Comparison of ENCODE assay signal across 1 cellular context in the genomic region with DNA sequence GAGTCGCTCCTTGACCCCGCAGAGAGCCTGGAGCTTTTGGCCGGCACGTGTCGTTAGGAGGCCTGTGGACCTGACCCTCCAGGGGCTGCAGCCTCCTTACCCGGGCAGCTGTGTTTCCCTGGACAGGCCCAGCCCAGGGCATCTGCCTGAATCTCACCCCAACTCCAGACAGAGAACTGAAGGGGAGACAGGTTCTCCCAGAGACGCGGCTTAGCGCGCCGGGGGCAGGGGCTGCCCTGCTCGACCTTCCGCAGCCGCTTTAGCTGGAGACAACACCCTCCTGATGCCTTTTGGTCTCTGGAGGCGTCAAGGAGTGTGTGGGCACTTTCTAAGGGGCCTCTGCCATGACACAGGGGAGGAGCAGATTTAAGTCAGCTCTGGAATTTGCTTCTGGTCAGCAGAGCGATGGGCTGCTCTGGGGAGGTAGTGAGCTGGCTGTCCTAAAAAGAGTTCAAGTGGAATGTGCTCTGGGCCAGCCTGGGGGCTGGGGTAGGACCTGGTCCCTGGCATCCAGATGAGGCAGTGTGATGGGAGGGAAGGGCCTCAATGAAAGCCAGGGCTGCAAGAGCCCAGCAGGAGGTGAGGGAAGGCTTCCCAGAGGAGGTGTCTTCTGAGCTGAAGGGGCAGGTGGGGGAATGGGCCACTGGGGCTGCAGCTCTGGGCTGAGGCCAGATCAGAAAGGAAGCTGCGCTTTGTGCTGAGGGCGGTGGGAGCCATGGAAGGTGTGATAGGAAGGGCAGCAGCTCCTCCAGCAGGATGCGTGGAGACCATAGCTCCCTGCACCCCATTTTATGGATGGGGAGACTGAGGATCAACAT.
A peak's percentile ranks its signal among the peaks of the same experiment; 100 is the strongest.
TF ChIP-seq lines count a peak whose summit lies in the region.

No MANE protein-coding gene starts in this region.

TF ChIP-seq in HepG2, 621 proteins besides CTCF, POLR2A, EP300 and RAD21:
- TF ChIP-seq ZMYM3 (CRISPR knock-in tag; IDR thresholded peaks at IDR 0.05) (peak; percentile 91), HNF4G (IDR thresholded peaks at IDR 0.05; ENCODE audit: borderline replicate concordance, low read depth, low read length) (no peak), HNF4G (CRISPR knock-in tag; IDR thresholded peaks at IDR 0.05; ENCODE audit: borderline replicate concordance, low read depth) (no peak), ELF1 (CRISPR knock-in tag; IDR thresholded peaks at IDR 0.05) (no peak), NFYC (CRISPR knock-in tag; IDR thresholded peaks at IDR 0.05) (no peak), BHLHE40 (IDR thresholded peaks at IDR 0.05; ENCODE audit: low read length) (peak; percentile 63; the same call in 1 of the 2 replicates), REPIN1 (CRISPR knock-in tag; IDR thresholded peaks at IDR 0.05; ENCODE audit: borderline replicate concordance, low read depth) (no peak), RBAK (CRISPR knock-in tag; IDR thresholded peaks at IDR 0.05) (no peak), TEAD2 (CRISPR knock-in tag; IDR thresholded peaks at IDR 0.05) (no peak), ZNF629 (CRISPR knock-in tag; conservative IDR thresholded peaks at IDR 0.05) (peak; percentile 94), ADNP (CRISPR knock-in tag; IDR thresholded peaks at IDR 0.05) (peak; percentile 53), KDM1A (CRISPR knock-in tag; IDR thresholded peaks at IDR 0.05) (peak; percentile 70), KLF9 (CRISPR knock-in tag; IDR thresholded peaks at IDR 0.05; ENCODE audit: low read depth) (no peak)
- TF ChIP-seq, protein P1, sequence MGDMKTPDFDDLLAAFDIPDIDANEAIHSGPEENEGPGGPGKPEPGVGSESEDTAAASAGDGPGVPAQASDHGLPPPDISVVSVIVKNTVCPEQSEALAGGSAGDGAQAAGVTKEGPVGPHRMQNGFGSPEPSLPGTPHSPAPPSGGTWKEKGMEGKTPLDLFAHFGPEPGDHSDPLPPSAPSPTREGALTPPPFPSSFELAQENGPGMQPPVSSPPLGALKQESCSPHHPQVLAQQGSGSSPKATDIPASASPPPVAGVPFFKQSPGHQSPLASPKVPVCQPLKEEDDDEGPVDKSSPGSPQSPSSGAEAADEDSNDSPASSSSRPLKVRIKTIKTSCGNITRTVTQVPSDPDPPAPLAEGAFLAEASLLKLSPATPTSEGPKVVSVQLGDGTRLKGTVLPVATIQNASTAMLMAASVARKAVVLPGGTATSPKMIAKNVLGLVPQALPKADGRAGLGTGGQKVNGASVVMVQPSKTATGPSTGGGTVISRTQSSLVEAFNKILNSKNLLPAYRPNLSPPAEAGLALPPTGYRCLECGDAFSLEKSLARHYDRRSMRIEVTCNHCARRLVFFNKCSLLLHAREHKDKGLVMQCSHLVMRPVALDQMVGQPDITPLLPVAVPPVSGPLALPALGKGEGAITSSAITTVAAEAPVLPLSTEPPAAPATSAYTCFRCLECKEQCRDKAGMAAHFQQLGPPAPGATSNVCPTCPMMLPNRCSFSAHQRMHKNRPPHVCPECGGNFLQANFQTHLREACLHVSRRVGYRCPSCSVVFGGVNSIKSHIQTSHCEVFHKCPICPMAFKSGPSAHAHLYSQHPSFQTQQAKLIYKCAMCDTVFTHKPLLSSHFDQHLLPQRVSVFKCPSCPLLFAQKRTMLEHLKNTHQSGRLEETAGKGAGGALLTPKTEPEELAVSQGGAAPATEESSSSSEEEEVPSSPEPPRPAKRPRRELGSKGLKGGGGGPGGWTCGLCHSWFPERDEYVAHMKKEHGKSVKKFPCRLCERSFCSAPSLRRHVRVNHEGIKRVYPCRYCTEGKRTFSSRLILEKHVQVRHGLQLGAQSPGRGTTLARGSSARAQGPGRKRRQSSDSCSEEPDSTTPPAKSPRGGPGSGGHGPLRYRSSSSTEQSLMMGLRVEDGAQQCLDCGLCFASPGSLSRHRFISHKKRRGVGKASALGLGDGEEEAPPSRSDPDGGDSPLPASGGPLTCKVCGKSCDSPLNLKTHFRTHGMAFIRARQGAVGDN (CRISPR knock-in tag; IDR thresholded peaks at IDR 0.05) = peak; percentile 31; the same call in 1 of the 2 replicates
- TF ChIP-seq, protein P2, sequence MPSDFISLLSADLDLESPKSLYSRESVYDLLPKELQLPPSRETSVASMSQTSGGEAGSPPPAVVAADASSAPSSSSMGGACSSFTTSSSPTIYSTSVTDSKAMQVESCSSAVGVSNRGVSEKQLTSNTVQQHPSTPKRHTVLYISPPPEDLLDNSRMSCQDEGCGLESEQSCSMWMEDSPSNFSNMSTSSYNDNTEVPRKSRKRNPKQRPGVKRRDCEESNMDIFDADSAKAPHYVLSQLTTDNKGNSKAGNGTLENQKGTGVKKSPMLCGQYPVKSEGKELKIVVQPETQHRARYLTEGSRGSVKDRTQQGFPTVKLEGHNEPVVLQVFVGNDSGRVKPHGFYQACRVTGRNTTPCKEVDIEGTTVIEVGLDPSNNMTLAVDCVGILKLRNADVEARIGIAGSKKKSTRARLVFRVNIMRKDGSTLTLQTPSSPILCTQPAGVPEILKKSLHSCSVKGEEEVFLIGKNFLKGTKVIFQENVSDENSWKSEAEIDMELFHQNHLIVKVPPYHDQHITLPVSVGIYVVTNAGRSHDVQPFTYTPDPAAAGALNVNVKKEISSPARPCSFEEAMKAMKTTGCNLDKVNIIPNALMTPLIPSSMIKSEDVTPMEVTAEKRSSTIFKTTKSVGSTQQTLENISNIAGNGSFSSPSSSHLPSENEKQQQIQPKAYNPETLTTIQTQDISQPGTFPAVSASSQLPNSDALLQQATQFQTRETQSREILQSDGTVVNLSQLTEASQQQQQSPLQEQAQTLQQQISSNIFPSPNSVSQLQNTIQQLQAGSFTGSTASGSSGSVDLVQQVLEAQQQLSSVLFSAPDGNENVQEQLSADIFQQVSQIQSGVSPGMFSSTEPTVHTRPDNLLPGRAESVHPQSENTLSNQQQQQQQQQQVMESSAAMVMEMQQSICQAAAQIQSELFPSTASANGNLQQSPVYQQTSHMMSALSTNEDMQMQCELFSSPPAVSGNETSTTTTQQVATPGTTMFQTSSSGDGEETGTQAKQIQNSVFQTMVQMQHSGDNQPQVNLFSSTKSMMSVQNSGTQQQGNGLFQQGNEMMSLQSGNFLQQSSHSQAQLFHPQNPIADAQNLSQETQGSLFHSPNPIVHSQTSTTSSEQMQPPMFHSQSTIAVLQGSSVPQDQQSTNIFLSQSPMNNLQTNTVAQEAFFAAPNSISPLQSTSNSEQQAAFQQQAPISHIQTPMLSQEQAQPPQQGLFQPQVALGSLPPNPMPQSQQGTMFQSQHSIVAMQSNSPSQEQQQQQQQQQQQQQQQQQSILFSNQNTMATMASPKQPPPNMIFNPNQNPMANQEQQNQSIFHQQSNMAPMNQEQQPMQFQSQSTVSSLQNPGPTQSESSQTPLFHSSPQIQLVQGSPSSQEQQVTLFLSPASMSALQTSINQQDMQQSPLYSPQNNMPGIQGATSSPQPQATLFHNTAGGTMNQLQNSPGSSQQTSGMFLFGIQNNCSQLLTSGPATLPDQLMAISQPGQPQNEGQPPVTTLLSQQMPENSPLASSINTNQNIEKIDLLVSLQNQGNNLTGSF (CRISPR knock-in tag; IDR thresholded peaks at IDR 0.05) = no peak
- TF ChIP-seq, protein P3, sequence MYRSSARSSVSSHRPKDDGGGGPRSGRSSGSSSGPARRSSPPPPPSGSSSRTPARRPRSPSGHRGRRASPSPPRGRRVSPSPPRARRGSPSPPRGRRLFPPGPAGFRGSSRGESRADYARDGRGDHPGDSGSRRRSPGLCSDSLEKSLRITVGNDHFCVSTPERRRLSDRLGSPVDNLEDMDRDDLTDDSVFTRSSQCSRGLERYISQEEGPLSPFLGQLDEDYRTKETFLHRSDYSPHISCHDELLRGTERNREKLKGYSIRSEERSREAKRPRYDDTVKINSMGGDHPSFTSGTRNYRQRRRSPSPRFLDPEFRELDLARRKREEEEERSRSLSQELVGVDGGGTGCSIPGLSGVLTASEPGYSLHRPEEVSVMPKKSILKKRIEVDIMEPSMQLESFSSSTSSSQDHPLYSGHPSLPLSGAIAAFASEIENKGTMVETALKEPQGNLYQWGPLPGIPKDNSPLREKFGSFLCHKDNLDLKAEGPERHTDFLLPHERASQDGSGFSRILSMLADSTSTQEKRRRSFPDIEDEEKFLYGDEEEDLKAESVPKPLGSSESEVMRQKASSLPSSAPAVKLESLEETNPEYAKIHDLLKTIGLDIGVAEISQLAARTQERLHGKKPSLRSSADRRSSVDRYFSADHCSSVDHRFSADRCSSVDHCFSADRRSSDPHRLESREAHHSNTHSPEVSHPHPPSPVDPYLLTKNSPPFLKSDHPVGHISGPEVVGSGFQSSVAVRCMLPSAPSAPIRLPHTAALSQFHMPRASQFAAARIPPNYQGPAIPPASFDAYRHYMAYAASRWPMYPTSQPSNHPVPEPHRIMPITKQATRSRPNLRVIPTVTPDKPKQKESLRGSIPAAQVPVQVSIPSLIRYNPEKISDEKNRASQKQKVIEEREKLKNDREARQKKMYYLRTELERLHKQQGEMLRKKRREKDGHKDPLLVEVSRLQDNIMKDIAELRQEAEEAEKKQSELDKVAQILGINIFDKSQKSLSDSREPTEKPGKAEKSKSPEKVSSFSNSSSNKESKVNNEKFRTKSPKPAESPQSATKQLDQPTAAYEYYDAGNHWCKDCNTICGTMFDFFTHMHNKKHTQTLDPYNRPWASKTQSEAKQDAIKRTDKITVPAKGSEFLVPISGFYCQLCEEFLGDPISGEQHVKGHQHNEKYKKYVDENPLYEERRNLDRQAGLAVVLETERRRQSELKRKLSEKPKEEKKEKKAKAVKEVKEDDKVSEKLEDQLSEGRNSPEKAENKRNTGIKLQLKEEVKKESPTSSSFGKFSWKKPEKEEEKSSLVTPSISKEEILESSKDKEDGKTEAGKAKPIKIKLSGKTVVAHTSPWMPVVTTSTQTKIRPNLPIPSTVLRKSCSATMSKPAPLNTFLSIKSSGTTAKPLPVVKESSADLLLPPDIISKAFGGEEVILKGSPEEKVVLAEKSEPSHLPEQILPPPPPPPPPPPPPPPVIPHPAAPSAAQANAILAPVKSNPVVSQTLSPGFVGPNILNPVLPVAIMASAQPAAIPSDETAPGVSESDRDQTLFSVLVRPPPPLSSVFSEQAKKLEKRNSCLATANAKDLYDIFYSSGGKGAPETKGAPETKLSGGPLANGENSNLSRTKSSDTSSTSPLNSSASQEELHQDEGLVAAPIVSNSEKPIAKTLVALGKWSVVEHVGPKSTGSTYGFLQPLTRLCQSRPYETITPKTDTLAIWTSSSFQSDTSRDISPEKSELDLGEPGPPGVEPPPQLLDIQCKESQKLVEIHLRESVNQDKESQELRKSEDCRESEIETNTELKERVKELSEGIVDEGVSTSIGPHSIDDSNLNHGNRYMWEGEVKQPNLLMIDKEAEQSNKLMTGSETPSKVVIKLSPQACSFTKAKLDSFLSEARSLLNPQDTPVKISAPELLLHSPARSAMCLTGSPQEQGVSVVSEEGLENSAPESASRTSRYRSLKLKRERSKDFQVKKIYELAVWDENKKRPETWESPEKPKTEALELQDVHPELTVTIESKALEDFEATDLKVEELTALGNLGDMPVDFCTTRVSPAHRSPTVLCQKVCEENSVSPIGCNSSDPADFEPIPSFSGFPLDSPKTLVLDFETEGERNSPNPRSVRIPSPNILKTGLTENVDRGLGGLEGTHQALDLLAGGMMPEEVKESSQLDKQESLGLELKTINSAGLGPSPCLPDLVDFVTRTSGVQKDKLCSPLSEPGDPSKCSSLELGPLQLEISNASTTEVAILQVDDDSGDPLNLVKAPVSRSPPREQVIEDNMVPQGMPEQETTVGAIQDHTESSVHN (CRISPR knock-in tag; IDR thresholded peaks at IDR 0.05) = no peak
- TF ChIP-seq, protein P4, sequence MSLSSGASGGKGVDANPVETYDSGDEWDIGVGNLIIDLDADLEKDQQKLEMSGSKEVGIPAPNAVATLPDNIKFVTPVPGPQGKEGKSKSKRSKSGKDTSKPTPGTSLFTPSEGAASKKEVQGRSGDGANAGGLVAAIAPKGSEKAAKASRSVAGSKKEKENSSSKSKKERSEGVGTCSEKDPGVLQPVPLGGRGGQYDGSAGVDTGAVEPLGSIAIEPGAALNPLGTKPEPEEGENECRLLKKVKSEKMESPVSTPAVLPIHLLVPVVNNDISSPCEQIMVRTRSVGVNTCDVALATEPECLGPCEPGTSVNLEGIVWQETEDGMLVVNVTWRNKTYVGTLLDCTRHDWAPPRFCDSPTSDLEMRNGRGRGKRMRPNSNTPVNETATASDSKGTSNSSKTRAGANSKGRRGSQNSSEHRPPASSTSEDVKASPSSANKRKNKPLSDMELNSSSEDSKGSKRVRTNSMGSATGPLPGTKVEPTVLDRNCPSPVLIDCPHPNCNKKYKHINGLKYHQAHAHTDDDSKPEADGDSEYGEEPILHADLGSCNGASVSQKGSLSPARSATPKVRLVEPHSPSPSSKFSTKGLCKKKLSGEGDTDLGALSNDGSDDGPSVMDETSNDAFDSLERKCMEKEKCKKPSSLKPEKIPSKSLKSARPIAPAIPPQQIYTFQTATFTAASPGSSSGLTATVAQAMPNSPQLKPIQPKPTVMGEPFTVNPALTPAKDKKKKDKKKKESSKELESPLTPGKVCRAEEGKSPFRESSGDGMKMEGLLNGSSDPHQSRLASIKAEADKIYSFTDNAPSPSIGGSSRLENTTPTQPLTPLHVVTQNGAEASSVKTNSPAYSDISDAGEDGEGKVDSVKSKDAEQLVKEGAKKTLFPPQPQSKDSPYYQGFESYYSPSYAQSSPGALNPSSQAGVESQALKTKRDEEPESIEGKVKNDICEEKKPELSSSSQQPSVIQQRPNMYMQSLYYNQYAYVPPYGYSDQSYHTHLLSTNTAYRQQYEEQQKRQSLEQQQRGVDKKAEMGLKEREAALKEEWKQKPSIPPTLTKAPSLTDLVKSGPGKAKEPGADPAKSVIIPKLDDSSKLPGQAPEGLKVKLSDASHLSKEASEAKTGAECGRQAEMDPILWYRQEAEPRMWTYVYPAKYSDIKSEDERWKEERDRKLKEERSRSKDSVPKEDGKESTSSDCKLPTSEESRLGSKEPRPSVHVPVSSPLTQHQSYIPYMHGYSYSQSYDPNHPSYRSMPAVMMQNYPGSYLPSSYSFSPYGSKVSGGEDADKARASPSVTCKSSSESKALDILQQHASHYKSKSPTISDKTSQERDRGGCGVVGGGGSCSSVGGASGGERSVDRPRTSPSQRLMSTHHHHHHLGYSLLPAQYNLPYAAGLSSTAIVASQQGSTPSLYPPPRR (CRISPR knock-in tag; IDR thresholded peaks at IDR 0.05; ENCODE audit: borderline replicate concordance) = no peak
